Comparison of ENCODE assay signal across 18 cellular contexts in genomic region chr20:1806456-1806855, GRCh38.
DNase-seq lines count a peak whose midpoint lies in the region; ATAC-seq and TF ChIP-seq lines count a peak whose summit lies in the region.
"Had no signal": no experiment of that assay in that cellular context is flagged by ENCODE, and none has a peak within 500 bp of the region (broad histone marks: within the 10 kb centered on the region; RNA-seq: fewer than 3 reads in every experiment).

No MANE protein-coding gene starts in this region.

- no peak overlapping the region for H3K56ac ChIP-seq in IMR-90 (ENCODE audit: extremely low read depth, insufficient read depth, low read length)

- peaks cover 55% of the 10 kb centered on the region for H3K27me3 Mint-ChIP-seq in type B pancreatic cell

- 0 out of 2 replicates have a peak overlapping the region, but pooled peaks have one; percentile 25 for H2BK120ac ChIP-seq in IMR-90 (ENCODE audit: low read depth, low read length)

- H3K36me3 ChIP-seq in IMR-90 (ENCODE audit: control insufficient read depth, insufficient read depth, low read length) (no peaks in the 10 kb centered on the region), SJCRH30 (no peaks in the 10 kb centered on the region)
- H3K36me3 ChIP-seq: MG63, SJSA1 had no signal

- H2BK15ac ChIP-seq in IMR-90 (ENCODE audit: low read depth, low read length) = peak overlapping the region; percentile 55; the same call in 2 of the 3 replicates

- dilution Hi-C loops in IMR-90 (cut with HindIII; ENCODE audit: low sequenced_read_pairs, unreplicated experiment) = no loop called here

- no peak overlapping the region for H3K9ac ChIP-seq in IMR-90 (ENCODE audit: low read depth, low read length)

- H3K9me3 Mint-ChIP-seq in type B pancreatic cell = no peaks in the 10 kb centered on the region

- H2AK9ac ChIP-seq in IMR-90 (replicated peaks; ENCODE audit: low read depth, low read length, poor library complexity) = peak overlapping the region; percentile 13

- no peak overlapping the region for H2BK5ac ChIP-seq in IMR-90 (ENCODE audit: low read depth, low read length, poor library complexity, severe bottlenecking)

- peak overlapping the region; percentile 15; the same call in 1 of the 2 replicates for H4K91ac ChIP-seq in IMR-90 (ENCODE audit: insufficient read depth, low read depth, low read length)

- H3K36me3 Mint-ChIP-seq in type B pancreatic cell = no peaks in the 10 kb centered on the region
- H3K36me3 Mint-ChIP-seq: CD4-positive, CD25-positive, alpha-beta regulatory T cell had no signal

- in situ Hi-C loops in IMR-90 (cut with MboI; ENCODE audit: low sequenced_read_pairs) = no loop called here

- BruUV-seq in IMR-90 (replicated peaks; lab: Mats Ljungman, UMichigan) = no TSS peak

- no peak overlapping the region; the same call in 1 of the 2 replicates for H2AK5ac ChIP-seq in IMR-90 (ENCODE audit: low read depth, low read length)

- POLR2A ChIA-PET in IMR-90 (lab: Charles Lee; ENCODE audit: unreplicated experiment) = no interaction called here

- CTCF ChIA-PET in IMR-90 (lab: Yijun Ruan, JAX) = interaction anchor here (0.9 kb wide), 1 partner anchor 29 kb away, joined by 3 read pairs; no protein-coding TSS in a partner anchor

- TF ChIP-seq RAD21 in IMR-90 (IDR thresholded peaks at IDR 0.05; ENCODE audit: low read length) = no peak

- H3K4me1 ChIP-seq in IMR-90 (ENCODE audit: control insufficient read depth, insufficient read depth, low read length) (peaks cover 29% of the 10 kb centered on the region), foreskin keratinocyte (peaks cover 39% of the 10 kb centered on the region), SJCRH30 (no peaks in the 10 kb centered on the region)

- no peak overlapping the region for H4K5ac ChIP-seq in IMR-90 (ENCODE audit: low read depth, low read length)

- intact Hi-C loops in IMR-90 (cut with micrococcal nuclease) = no loop called here

- no peak for TF ChIP-seq POLR2A in IMR-90 (IDR thresholded peaks at IDR 0.05; ENCODE audit: low read depth, low read length)

- no peak overlapping the region for H3K23ac ChIP-seq in IMR-90 (ENCODE audit: low read depth, low read length)

- TF ChIP-seq CTCF in IMR-90 (conservative IDR thresholded peaks at IDR 0.05; ENCODE audit: low read depth, low read length) (no peak), foreskin keratinocyte (conservative IDR thresholded peaks at IDR 0.05) (no peak), type B pancreatic cell (conservative IDR thresholded peaks at IDR 0.05) (no peak)

- no peak overlapping the region for H3K27ac Mint-ChIP-seq in type B pancreatic cell
- H3K27ac Mint-ChIP-seq: CD4-positive, CD25-positive, alpha-beta regulatory T cell had no signal

- no peaks in the 10 kb centered on the region for H4K20me1 ChIP-seq in IMR-90 (ENCODE audit: insufficient read depth, low read length)

- peak overlapping the region; percentile 19; the same call in 1 of the 2 replicates for H3K4ac ChIP-seq in IMR-90 (ENCODE audit: low read depth, low read length)

- H2BK20ac ChIP-seq in IMR-90 (ENCODE audit: low read depth, low read length) = 0 out of 2 replicates have a peak overlapping the region, but pooled peaks have one; percentile 11

- H4K8ac ChIP-seq in IMR-90 (ENCODE audit: low read depth in 2 of 2, low read length in 2 of 2) = no peak overlapping the region

- no peak overlapping the region for H3K18ac ChIP-seq in IMR-90 (ENCODE audit: low read depth, low read length)

- H3K9me3 ChIP-seq in IMR-90 (ENCODE audit: control insufficient read depth, insufficient read depth, low read length) (no peaks in the 10 kb centered on the region), SJCRH30 (replicated peaks) (no peaks in the 10 kb centered on the region)
- H3K9me3 ChIP-seq: MG63, SJSA1 had no signal

- H3K4me3 Mint-ChIP-seq in type B pancreatic cell = no peak overlapping the region
- H3K4me3 Mint-ChIP-seq: CD4-positive, CD25-positive, alpha-beta regulatory T cell had no signal

- H3K27me3 ChIP-seq in IMR-90 (ENCODE audit: control insufficient read depth, insufficient read depth, low read length) (0 out of 2 replicates have a peak, but pooled peaks cover under 1% of the 10 kb centered on the region), foreskin keratinocyte (no peaks in the 10 kb centered on the region), SJCRH30 (peaks cover 2% of the 10 kb centered on the region; the same call in 1 of the 2 replicates)
- H3K27me3 ChIP-seq: MG63, SJSA1 had no signal

- no peak overlapping the region for H3K4me3 ChIP-seq in IMR-90 (ENCODE audit: insufficient read depth, low read depth, low read length)
- H3K4me3 ChIP-seq in SJCRH30 = no peak overlapping the region
- H3K4me3 ChIP-seq: MG63, SJSA1 had no signal

- H2AFZ ChIP-seq in IMR-90 (replicated peaks; ENCODE audit: low read length, poor library complexity) = no peak overlapping the region

- 0 out of 4 replicates have a peak, but pooled peaks cover 0 to 5% of the 10 kb centered on the region in 2 experiments for H3K79me1 ChIP-seq in IMR-90 (ENCODE audit: low read depth in 1 of 2, low read length in 2 of 2)

- H3K4me2 ChIP-seq in IMR-90 (ENCODE audit: low read depth, low read length) = no peak overlapping the region

- peaks cover 16% of the 10 kb centered on the region for H3K4me1 Mint-ChIP-seq in type B pancreatic cell (ENCODE audit: unreplicated experiment)

- WGBS in IMR-90 (ENCODE audit: extremely low coverage in 2 of 2, insufficient read length in 1 of 2), 2 experiments = 93% methylated on average over 3 of the region's 7 CpGs; no CpG with 5 or more reads in 1 of the 2 experiments

- H3K9me1 ChIP-seq in IMR-90 (ENCODE audit: insufficient read depth, low read length) = peaks cover 25% of the 10 kb centered on the region

- no peak overlapping the region for H3K14ac ChIP-seq in IMR-90 (replicated peaks; ENCODE audit: low read depth, low read length)

- no peak overlapping the region for H3K27ac ChIP-seq in IMR-90 (ENCODE audit: insufficient read depth, low read length)
- H3K27ac ChIP-seq in cingulate gyrus (ENCODE audit: low read depth, low read length) = peak overlapping the region; percentile 57
- peak overlapping the region; percentile 81 for H3K27ac ChIP-seq in foreskin keratinocyte
- no peak overlapping the region for H3K27ac ChIP-seq in SJCRH30
- H3K27ac ChIP-seq: SJSA1 had no signal

- DNase-seq in IMR-90 = no peak
- DNase-seq in foreskin keratinocyte = no peak
- peak; percentile 47 for DNase-seq in type B pancreatic cell (ENCODE audit: extremely low spot score, unreplicated experiment)
- DNase-seq in midbrain (lab: John Stamatoyannopoulos, UW) = no peak
- no peak for DNase-seq in SJCRH30
- DNase-seq in SW480 (ENCODE audit: low spot score) = no peak
- DNase-seq: CD4-positive, CD25-positive, alpha-beta regulatory T cell; DMS79; H7; MG63; NCI-H1048; NCI-H1417 treated with DMSO at 0.1 percent for 48 hours; NCI-H187; NCI-H524; NCI-H82 had no signal

- no peak for ATAC-seq in IMR-90 (ENCODE audit: low read depth)
- no peak for ATAC-seq in foreskin keratinocyte
- ATAC-seq: Panc1 had no signal

TF ChIP-seq in IMR-90, 13 proteins besides CTCF, POLR2A, EP300 and RAD21:
- TF ChIP-seq MXI1 (IDR thresholded peaks at IDR 0.05; ENCODE audit: borderline replicate concordance, low read depth, low read length) = no peak
- no peak for TF ChIP-seq ELK1 (IDR thresholded peaks at IDR 0.05; ENCODE audit: borderline replicate concordance, low read depth, low read length)
- TF ChIP-seq CHD1 (IDR thresholded peaks at IDR 0.05; ENCODE audit: low read depth, low read length) = no peak
- no peak for TF ChIP-seq BHLHE40 (IDR thresholded peaks at IDR 0.05; ENCODE audit: low read depth, low read length)
- no peak for TF ChIP-seq RFX5 (IDR thresholded peaks at IDR 0.05; ENCODE audit: low read depth, low read length)
- no peak for TF ChIP-seq NFE2L2 (IDR thresholded peaks at IDR 0.05; ENCODE audit: low read depth, low read length)
- no peak for TF ChIP-seq FOS (IDR thresholded peaks at IDR 0.05; ENCODE audit: low read depth, low read length)
- TF ChIP-seq SMC3 (IDR thresholded peaks at IDR 0.05; ENCODE audit: low read depth, low read length) = no peak
- TF ChIP-seq RCOR1 (IDR thresholded peaks at IDR 0.05; ENCODE audit: insufficient replicate concordance, low read length) = no peak

Comparison
In these comparisons a context has a peak if more than half of its experiments do, and no peak if none do; other contexts are left out.
1. H3K27ac ChIP-seq: peak in cingulate gyrus (single experiment) and foreskin keratinocyte (single experiment); none in IMR-90 (single experiment) and SJCRH30 (single experiment).